Comparison of ENCODE assay signal across 14 cellular contexts in the genomic region with DNA sequence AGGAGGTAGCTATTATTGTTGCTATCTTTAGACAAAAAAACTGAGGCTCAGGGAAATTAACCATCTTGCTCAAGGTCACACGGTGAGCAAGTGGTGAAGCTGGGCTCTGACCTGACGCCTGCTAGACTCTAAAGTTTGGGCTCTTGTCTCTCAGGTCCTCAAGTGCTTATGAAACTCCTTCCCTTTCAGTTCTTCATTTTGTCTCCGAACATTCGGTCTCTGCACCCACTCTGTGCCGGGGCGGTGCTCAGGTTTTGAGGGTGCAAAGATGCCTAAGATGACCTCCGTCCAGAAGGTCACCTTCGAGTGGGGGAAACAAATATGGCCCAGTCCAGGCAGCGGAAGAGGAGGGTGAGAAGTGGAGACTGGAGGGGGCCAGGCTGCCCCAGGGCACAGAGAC. TPM values are rescaled to one million over a fixed set of nuclear protein-coding genes. Genes with fewer than 3 reads are reported as not detected.
DNase-seq lines count a peak whose midpoint lies in the region; ATAC-seq, FAIRE-seq and TF ChIP-seq lines count a peak whose summit lies in the region.
"Had no signal": no experiment of that assay in that cellular context is flagged by ENCODE, and none has a peak within 500 bp of the region (broad histone marks: within the 10 kb centered on the region; RNA-seq: fewer than 3 reads in every experiment).

No MANE protein-coding gene starts in this region.

- no peak overlapping the region for H3K4me3 ChIP-seq in GM12878
- H3K4me3 ChIP-seq: prostate gland had no signal

- no peaks in the 10 kb centered on the region for H3K9me3 ChIP-seq in GM12878 (replicated peaks; ENCODE audit: control insufficient read depth, insufficient read depth, low read length)
- H3K9me3 ChIP-seq: prostate gland had no signal

- ATAC-seq in GM21447 (IDR thresholded peaks at IDR 0.05; ENCODE audit: unreplicated experiment) (peak; percentile 88), HG03095 (IDR thresholded peaks at IDR 0.05; ENCODE audit: unreplicated experiment) (peak; percentile 90), GM12878 (peak; percentile 99)

- H4K20me1 ChIP-seq in GM12878 (ENCODE audit: control insufficient read depth, insufficient read depth): no peaks in the 10 kb centered on the region

- BruUV-seq in GM12878 (replicated peaks; lab: Mats Ljungman, UMichigan): no TSS peak

- peak overlapping the region; percentile 77 for H3K4me2 ChIP-seq in GM12878 (ENCODE audit: control insufficient read depth, insufficient read depth)

- POLR2A ChIA-PET in GM12878 (lab: Charles Lee): interaction anchor here (0.6 to 3.2 kb wide), 12 partner anchors 9 to 316 kb away, joined by 3 to 27 read pairs (median 3); no protein-coding TSS in a partner anchor

- TF ChIP-seq RAD21 in GM12878 (IDR thresholded peaks at IDR 0.05; ENCODE audit: insufficient read depth, low read depth, low read length): no peak

- no peaks in the 10 kb centered on the region for H3K79me2 ChIP-seq in GM12878 (ENCODE audit: control insufficient read depth, insufficient read depth, low read length)

- H3K36me3 ChIP-seq in GM12878 (ENCODE audit: control insufficient read depth in 2 of 2, insufficient read depth in 2 of 2, low read length in 1 of 2): no peaks in the 10 kb centered on the region
- H3K36me3 ChIP-seq: prostate gland had no signal

- 0% methylated on average over 9 of the region's 9 CpGs for WGBS in GM12878 (ENCODE audit: insufficient coverage, insufficient replicate concordance, low lambda C conversion rate, missing lambda C conversion rate)

- in situ Hi-C loops in GM12878 (cut with MboI): no loop called here

- no peaks in the 10 kb centered on the region for H3K27me3 ChIP-seq in GM12878 (replicated peaks in 1 of 2; ENCODE audit: control insufficient read depth in 2 of 2, insufficient read depth in 2 of 2, low read length in 1 of 2)

- DNase-seq in GM18507 (ENCODE audit: extremely low spot score, insufficient read length, low read depth) (peak; percentile 69), GM12878 (ENCODE audit: low read depth, low spot score) (peak; percentile 71), SW480 (ENCODE audit: low spot score) (no peak), NCI-H526 treated with DMSO at 0.1 percent for 48 hours (lab: John Stamatoyannopoulos, UW) (no peak), HK-2 (ENCODE audit: unreplicated experiment) (no peak), cerebellar cortex (ENCODE audit: low spot score) (no peak)
- DNase-seq: cortex of kidney; NCI-H345; stimulated activated naive CD4-positive, alpha-beta T cell treated with Interleukin-2 at 50 U/mL for 16 hours had no signal

- FAIRE-seq in GM18507 (lab: Jason Lieb, UNC) (peak; percentile 97), GM12878 (lab: Jason Lieb, UNC) (peak; percentile 96)
- FAIRE-seq: TTC549 had no signal

- CTCF ChIA-PET in GM12878 (lab: Yijun Ruan, JAX): interaction anchor here (0.5 to 4.0 kb wide), 12 partner anchors 11 to 219 kb away, joined by 3 to 32 read pairs (median 4); a partner anchor contains a TSS

- peaks cover 15% of the 10 kb centered on the region for H3K4me1 ChIP-seq in GM12878 (ENCODE audit: control insufficient read depth, insufficient read depth, low read length)
- H3K4me1 ChIP-seq: prostate gland had no signal

- SMC1A ChIA-PET in GM12878 (lab: Charles Lee; ENCODE audit: uncharacterized antibody, unreplicated experiment): interaction anchor here (0.7 to 2.0 kb wide), 6 partner anchors 9 to 23 kb away, joined by 3 to 11 read pairs (median 4); no protein-coding TSS in a partner anchor

- TF ChIP-seq EP300 in GM12878 (IDR thresholded peaks at IDR 0.05; ENCODE audit: borderline replicate concordance in 1 of 2, control insufficient read depth in 1 of 2, low read depth in 2 of 2, low read length in 2 of 2): 0 out of 4 replicates have a peak, but pooled peaks of 1 of the 2 experiments have one; percentile 44

- H3K27ac ChIP-seq in GM12878 (ENCODE audit: control insufficient read depth, insufficient read depth): no peak overlapping the region
- H3K27ac ChIP-seq: prostate gland had no signal

- intact Hi-C loops in GM12878 (cut with micrococcal nuclease; ENCODE audit: unreplicated experiment): no loop called here

- no peak overlapping the region for H3K9ac ChIP-seq in GM12878 (ENCODE audit: control insufficient read depth, insufficient read depth, low read length)

- RAD21 ChIA-PET in GM12878 (lab: Charles Lee; ENCODE audit: unreplicated experiment): interaction anchor here (0.6 to 1.6 kb wide), 6 partner anchors 10 to 27 kb away, joined by 3 to 13 read pairs (median 6); no protein-coding TSS in a partner anchor

- peak overlapping the region; percentile 37 for H2AFZ ChIP-seq in GM12878 (ENCODE audit: control insufficient read depth, low read depth, low read length)

- no peak for TF ChIP-seq CTCF in GM12878 (IDR thresholded peaks at IDR 0.05 in 2 of 3, conservative IDR thresholded peaks at IDR 0.05 in 1 of 3; ENCODE audit: control insufficient read depth in 2 of 3, extremely low read depth in 1 of 3, insufficient read depth in 1 of 3, low read depth in 3 of 3, low read length in 3 of 3)

- TF ChIP-seq POLR2A in GM12878 (IDR thresholded peaks at IDR 0.05; ENCODE audit: low read depth, low read length): peak; percentile 38; the same call in 1 of the 2 replicates

RNA-seq across cellular contexts. Expression of a gene that starts 16.0 kb away (rescaled TPM):
- 1.3 and 2.3 TPM in 2 replicates for total RNA-seq in GM12878 (2013; cell fraction: nucleolus; rRNA removed)
- total RNA-seq in GM12878 (2014; rRNA removed): 0.11 TPM in 1 of 2 replicates, not detected in the other
- 0.04 TPM in 1 of 2 replicates, not detected in the other for total RNA-seq in GM12878 (2014; rRNA removed; fragmentation: Illumina TruSeq; extraction: Trizol)
- not detected in 2 replicates for total RNA-seq in GM12878 (2021)
- not detected for polyA plus RNA-seq in GM12878 (2011; ENCODE audit: low read depth)
- polyA plus RNA-seq in GM12878 (2011; rRNA removed): 0.48 and 0.96 TPM in 2 replicates
- polyA plus RNA-seq in GM12878 (2011; cell fraction: cytosol; rRNA removed): 1.3 and 1.5 TPM in 2 replicates
- 2.6 and 3.1 TPM in 2 replicates for polyA plus RNA-seq in GM12878 (2011; cell fraction: nucleus; rRNA removed)
- 0.09 and 0.27 TPM in 2 replicates for polyA plus RNA-seq in GM12878 (2012)
- polyA plus RNA-seq in GM12878 (2014; fragmentation: Illumina TruSeq; extraction: Trizol): not detected in 2 replicates
- not detected for polyA plus RNA-seq in GM12878 (2014; fragmentation: Nextera tagmentation; extraction: Ambion mirVana)
- 0.04 and 0.09 TPM in 2 replicates for polyA plus RNA-seq in GM12878 (2014; rRNA removed)
- not detected for polyA plus RNA-seq in GM12878 (2016; fragmentation: Nextera tagmentation; extraction: Ambion mirVana)
- 1.2 and 2.4 TPM in 2 replicates for polyA minus RNA-seq in GM12878 (2011; rRNA and poly(A)+ RNA removed)
- 0.31 and 0.53 TPM in 2 replicates for polyA minus RNA-seq in GM12878 (2011; cell fraction: cytosol; rRNA and poly(A)+ RNA removed)
- polyA minus RNA-seq in GM12878 (2011; cell fraction: nucleus; rRNA and poly(A)+ RNA removed): 1.8 and 1.9 TPM in 2 replicates
- polyA plus RNA-seq: BJ had no signal

RNA-seq across cellular contexts. Expression of a gene that starts 22.1 kb away (rescaled TPM):
- 20.5 and 23.5 TPM in 2 replicates for total RNA-seq in GM12878 (2013; cell fraction: nucleolus; rRNA removed)
- 7.0 and 9.1 TPM in 2 replicates for total RNA-seq in GM12878 (2014; rRNA removed)
- 2.3 and 2.7 TPM in 2 replicates for total RNA-seq in GM12878 (2014; rRNA removed; fragmentation: Illumina TruSeq; extraction: Trizol)
- total RNA-seq in GM12878 (2021): 12.2 and 13.1 TPM in 2 replicates
- polyA plus RNA-seq in GM12878 (2011; ENCODE audit: low read depth): 3.1 TPM
- 3.0 and 4.7 TPM in 2 replicates for polyA plus RNA-seq in GM12878 (2011; rRNA removed)
- polyA plus RNA-seq in GM12878 (2011; cell fraction: cytosol; rRNA removed): 7.1 and 9.5 TPM in 2 replicates
- 27.2 and 28.1 TPM in 2 replicates for polyA plus RNA-seq in GM12878 (2011; cell fraction: nucleus; rRNA removed)
- polyA plus RNA-seq in GM12878 (2012): 5.8 and 5.9 TPM in 2 replicates
- 1.4 and 1.9 TPM in 2 replicates for polyA plus RNA-seq in GM12878 (2014; fragmentation: Illumina TruSeq; extraction: Trizol)
- polyA plus RNA-seq in GM12878 (2014; fragmentation: Nextera tagmentation; extraction: Ambion mirVana): under 1 TPM; 0.47 to 0.55 TPM
- 7.6 and 8.2 TPM in 2 replicates for polyA plus RNA-seq in GM12878 (2014; rRNA removed)
- 1 to 10 TPM; 4.9 to 8.5 TPM for polyA plus RNA-seq in GM12878 (2016; fragmentation: Nextera tagmentation; extraction: Ambion mirVana)
- polyA minus RNA-seq in GM12878 (2011; rRNA and poly(A)+ RNA removed): 7.8 and 15.0 TPM in 2 replicates
- 7.2 and 7.9 TPM in 2 replicates for polyA minus RNA-seq in GM12878 (2011; cell fraction: cytosol; rRNA and poly(A)+ RNA removed)
- polyA minus RNA-seq in GM12878 (2011; cell fraction: nucleus; rRNA and poly(A)+ RNA removed): 15.8 and 21.7 TPM in 2 replicates

RNA-seq across cellular contexts. Expression of a gene that starts 30.9 kb away (rescaled TPM):
- 0.51 and 0.54 TPM in 2 replicates for total RNA-seq in GM12878 (2013; cell fraction: nucleolus; rRNA removed)
- 0.11 and 0.54 TPM in 2 replicates for total RNA-seq in GM12878 (2014; rRNA removed)
- total RNA-seq in GM12878 (2014; rRNA removed; fragmentation: Illumina TruSeq; extraction: Trizol): not detected in 2 replicates
- 0.16 and 0.41 TPM in 2 replicates for total RNA-seq in GM12878 (2021)
- 0.96 TPM for polyA plus RNA-seq in GM12878 (2011; ENCODE audit: low read depth)
- polyA plus RNA-seq in GM12878 (2011; rRNA removed): 0.05 TPM in 1 of 2 replicates, not detected in the other
- polyA plus RNA-seq in GM12878 (2011; cell fraction: cytosol; rRNA removed): 0.08 and 0.10 TPM in 2 replicates
- 0.57 and 0.93 TPM in 2 replicates for polyA plus RNA-seq in GM12878 (2011; cell fraction: nucleus; rRNA removed)
- 1.5 TPM in 2 replicates for polyA plus RNA-seq in GM12878 (2012)
- polyA plus RNA-seq in GM12878 (2014; fragmentation: Illumina TruSeq; extraction: Trizol): 0.21 TPM in 1 of 2 replicates, not detected in the other
- polyA plus RNA-seq in GM12878 (2014; fragmentation: Nextera tagmentation; extraction: Ambion mirVana): under 1 TPM; 0.04 to 0.06 TPM
- polyA plus RNA-seq in GM12878 (2014; rRNA removed): 0.10 and 0.36 TPM in 2 replicates
- 1 to 10 TPM in 1 of 2 experiments, under 1 TPM in 1; 0.67 to 1.5 TPM for polyA plus RNA-seq in GM12878 (2016; fragmentation: Nextera tagmentation; extraction: Ambion mirVana)
- not detected in 2 replicates for polyA minus RNA-seq in GM12878 (2011; rRNA and poly(A)+ RNA removed)
- polyA minus RNA-seq in GM12878 (2011; cell fraction: cytosol; rRNA and poly(A)+ RNA removed): not detected in 2 replicates
- polyA minus RNA-seq in GM12878 (2011; cell fraction: nucleus; rRNA and poly(A)+ RNA removed): 0.19 and 0.24 TPM in 2 replicates

RNA-seq across cellular contexts. Expression of a gene that starts 55.1 kb away (rescaled TPM):
- total RNA-seq in GM12878 (2013; cell fraction: nucleolus; rRNA removed): 119 and 124 TPM in 2 replicates
- total RNA-seq in GM12878 (2014; rRNA removed) (1,600 and 1,643 TPM in 2 replicates), GM12878 (2014; rRNA removed; fragmentation: Illumina TruSeq; extraction: Trizol) (1,098 and 1,149 TPM in 2 replicates), GM12878 (2021) (1,426 and 1,431 TPM in 2 replicates)
- polyA plus RNA-seq in GM12878 (2011; ENCODE audit: low read depth): 247 TPM
- polyA plus RNA-seq in GM12878 (2011; rRNA removed) (575 and 895 TPM in 2 replicates), GM12878 (2014; fragmentation: Illumina TruSeq; extraction: Trizol) (1,149 and 1,571 TPM in 2 replicates), GM12878 (2014; fragmentation: Nextera tagmentation; extraction: Ambion mirVana) (100 to 1,000 TPM; 164 to 462 TPM), GM12878 (2014; rRNA removed) (1,518 and 1,569 TPM in 2 replicates), GM12878 (2016; fragmentation: Nextera tagmentation; extraction: Ambion mirVana) (1,000 to 10,000 TPM; 2,798 to 2,994 TPM)
- 1,927 and 2,763 TPM in 2 replicates for polyA plus RNA-seq in GM12878 (2011; cell fraction: cytosol; rRNA removed)
- 600 and 985 TPM in 2 replicates for polyA plus RNA-seq in GM12878 (2011; cell fraction: nucleus; rRNA removed)
- polyA plus RNA-seq in GM12878 (2012): 689 and 822 TPM in 2 replicates
- 1,157 and 1,210 TPM in 2 replicates for polyA minus RNA-seq in GM12878 (2011; rRNA and poly(A)+ RNA removed)
- polyA minus RNA-seq in GM12878 (2011; cell fraction: cytosol; rRNA and poly(A)+ RNA removed): 404 and 512 TPM in 2 replicates
- 202 and 320 TPM in 2 replicates for polyA minus RNA-seq in GM12878 (2011; cell fraction: nucleus; rRNA and poly(A)+ RNA removed)

RNA-seq across cellular contexts. Expression of a gene that starts 57.4 kb away (rescaled TPM):
- total RNA-seq in GM12878 (2013; cell fraction: nucleolus; rRNA removed): 82.3 and 89.8 TPM in 2 replicates
- total RNA-seq in GM12878 (2014; rRNA removed) (59.1 and 67.7 TPM in 2 replicates), GM12878 (2014; rRNA removed; fragmentation: Illumina TruSeq; extraction: Trizol) (32.4 and 33.0 TPM in 2 replicates), GM12878 (2021) (68.5 and 76.1 TPM in 2 replicates)
- 30.8 TPM for polyA plus RNA-seq in GM12878 (2011; ENCODE audit: low read depth)
- polyA plus RNA-seq in GM12878 (2011; rRNA removed) (28.8 and 39.3 TPM in 2 replicates), GM12878 (2014; fragmentation: Illumina TruSeq; extraction: Trizol) (10.7 and 31.9 TPM in 2 replicates), GM12878 (2014; fragmentation: Nextera tagmentation; extraction: Ambion mirVana) (10 to 100 TPM; 11.8 to 22.9 TPM), GM12878 (2014; rRNA removed) (70.7 and 81.2 TPM in 2 replicates), GM12878 (2016; fragmentation: Nextera tagmentation; extraction: Ambion mirVana) (10 to 100 TPM; 57.6 to 65.1 TPM)
- polyA plus RNA-seq in GM12878 (2011; cell fraction: cytosol; rRNA removed): 28.2 and 51.3 TPM in 2 replicates
- polyA plus RNA-seq in GM12878 (2011; cell fraction: nucleus; rRNA removed): 432 and 473 TPM in 2 replicates
- polyA plus RNA-seq in GM12878 (2012): 50.1 and 67.1 TPM in 2 replicates
- 17.4 and 36.6 TPM in 2 replicates for polyA minus RNA-seq in GM12878 (2011; rRNA and poly(A)+ RNA removed)
- 15.3 and 20.6 TPM in 2 replicates for polyA minus RNA-seq in GM12878 (2011; cell fraction: cytosol; rRNA and poly(A)+ RNA removed)
- 98.3 and 150 TPM in 2 replicates for polyA minus RNA-seq in GM12878 (2011; cell fraction: nucleus; rRNA and poly(A)+ RNA removed)

Comparison
In these comparisons a context has a peak if more than half of its experiments do, and no peak if none do; other contexts are left out.
1. DNase-seq: peak in GM18507 (single experiment) and GM12878 (single experiment); none in SW480 (single experiment), NCI-H526 treated with DMSO at 0.1 percent for 48 hours (single experiment), HK-2 (single experiment) and cerebellar cortex (single experiment).
2. Peak in every context shown above with its lines, with median percentiles within 50 percentile points of each other: ATAC-seq.